In the genomic region with DNA sequence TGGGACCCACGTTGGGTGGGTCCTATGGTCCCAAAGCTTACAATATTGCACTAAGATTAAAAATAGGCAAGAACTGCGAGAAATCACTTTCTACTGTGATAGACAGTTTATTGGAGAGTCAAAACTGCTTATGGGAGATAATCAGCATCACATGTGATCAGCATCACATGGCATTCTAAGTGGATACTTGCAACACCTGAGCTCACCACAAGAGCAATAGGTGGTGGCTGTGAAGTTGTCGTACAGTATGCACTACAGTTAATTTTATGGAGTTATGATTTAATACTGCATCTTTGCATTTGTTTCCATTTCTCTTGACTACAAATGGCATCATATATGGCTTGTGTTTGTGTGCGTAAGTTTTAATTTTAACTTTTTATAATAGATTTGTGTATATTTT, we compare ENCODE assay signal across 1 cellular context.
TF ChIP-seq lines count a peak whose summit lies in the region.

No MANE protein-coding gene starts in this region.

TF ChIP-seq in GM23338, 12 proteins besides CTCF, POLR2A, EP300 and RAD21 (continued from another document):
- no peak for TF ChIP-seq EZH2 (IDR thresholded peaks at IDR 0.05; ENCODE audit: low read depth, unreplicated experiment)
- TF ChIP-seq EZH2phosphoT487 (IDR thresholded peaks at IDR 0.05; ENCODE audit: unreplicated experiment), result no peak
- no peak for TF ChIP-seq STAT1 (IDR thresholded peaks at IDR 0.05; ENCODE audit: unreplicated experiment)
- TF ChIP-seq ZNF114 (CRISPR knock-in tag; IDR thresholded peaks at IDR 0.05), result no peak
- TF ChIP-seq, protein P1, sequence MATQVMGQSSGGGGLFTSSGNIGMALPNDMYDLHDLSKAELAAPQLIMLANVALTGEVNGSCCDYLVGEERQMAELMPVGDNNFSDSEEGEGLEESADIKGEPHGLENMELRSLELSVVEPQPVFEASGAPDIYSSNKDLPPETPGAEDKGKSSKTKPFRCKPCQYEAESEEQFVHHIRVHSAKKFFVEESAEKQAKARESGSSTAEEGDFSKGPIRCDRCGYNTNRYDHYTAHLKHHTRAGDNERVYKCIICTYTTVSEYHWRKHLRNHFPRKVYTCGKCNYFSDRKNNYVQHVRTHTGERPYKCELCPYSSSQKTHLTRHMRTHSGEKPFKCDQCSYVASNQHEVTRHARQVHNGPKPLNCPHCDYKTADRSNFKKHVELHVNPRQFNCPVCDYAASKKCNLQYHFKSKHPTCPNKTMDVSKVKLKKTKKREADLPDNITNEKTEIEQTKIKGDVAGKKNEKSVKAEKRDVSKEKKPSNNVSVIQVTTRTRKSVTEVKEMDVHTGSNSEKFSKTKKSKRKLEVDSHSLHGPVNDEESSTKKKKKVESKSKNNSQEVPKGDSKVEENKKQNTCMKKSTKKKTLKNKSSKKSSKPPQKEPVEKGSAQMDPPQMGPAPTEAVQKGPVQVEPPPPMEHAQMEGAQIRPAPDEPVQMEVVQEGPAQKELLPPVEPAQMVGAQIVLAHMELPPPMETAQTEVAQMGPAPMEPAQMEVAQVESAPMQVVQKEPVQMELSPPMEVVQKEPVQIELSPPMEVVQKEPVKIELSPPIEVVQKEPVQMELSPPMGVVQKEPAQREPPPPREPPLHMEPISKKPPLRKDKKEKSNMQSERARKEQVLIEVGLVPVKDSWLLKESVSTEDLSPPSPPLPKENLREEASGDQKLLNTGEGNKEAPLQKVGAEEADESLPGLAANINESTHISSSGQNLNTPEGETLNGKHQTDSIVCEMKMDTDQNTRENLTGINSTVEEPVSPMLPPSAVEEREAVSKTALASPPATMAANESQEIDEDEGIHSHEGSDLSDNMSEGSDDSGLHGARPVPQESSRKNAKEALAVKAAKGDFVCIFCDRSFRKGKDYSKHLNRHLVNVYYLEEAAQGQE (IDR thresholded peaks at IDR 0.05; ENCODE audit: unreplicated experiment), result no peak
- TF ChIP-seq JUNB (IDR thresholded peaks at IDR 0.05; ENCODE audit: unreplicated experiment), result no peak
- TF ChIP-seq, protein P2, sequence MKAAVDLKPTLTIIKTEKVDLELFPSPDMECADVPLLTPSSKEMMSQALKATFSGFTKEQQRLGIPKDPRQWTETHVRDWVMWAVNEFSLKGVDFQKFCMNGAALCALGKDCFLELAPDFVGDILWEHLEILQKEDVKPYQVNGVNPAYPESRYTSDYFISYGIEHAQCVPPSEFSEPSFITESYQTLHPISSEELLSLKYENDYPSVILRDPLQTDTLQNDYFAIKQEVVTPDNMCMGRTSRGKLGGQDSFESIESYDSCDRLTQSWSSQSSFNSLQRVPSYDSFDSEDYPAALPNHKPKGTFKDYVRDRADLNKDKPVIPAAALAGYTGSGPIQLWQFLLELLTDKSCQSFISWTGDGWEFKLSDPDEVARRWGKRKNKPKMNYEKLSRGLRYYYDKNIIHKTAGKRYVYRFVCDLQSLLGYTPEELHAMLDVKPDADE (IDR thresholded peaks at IDR 0.05), result no peak
- no peak for TF ChIP-seq ZNF331 (CRISPR knock-in tag; IDR thresholded peaks at IDR 0.05; ENCODE audit: low read depth)
- TF ChIP-seq, protein P3, sequence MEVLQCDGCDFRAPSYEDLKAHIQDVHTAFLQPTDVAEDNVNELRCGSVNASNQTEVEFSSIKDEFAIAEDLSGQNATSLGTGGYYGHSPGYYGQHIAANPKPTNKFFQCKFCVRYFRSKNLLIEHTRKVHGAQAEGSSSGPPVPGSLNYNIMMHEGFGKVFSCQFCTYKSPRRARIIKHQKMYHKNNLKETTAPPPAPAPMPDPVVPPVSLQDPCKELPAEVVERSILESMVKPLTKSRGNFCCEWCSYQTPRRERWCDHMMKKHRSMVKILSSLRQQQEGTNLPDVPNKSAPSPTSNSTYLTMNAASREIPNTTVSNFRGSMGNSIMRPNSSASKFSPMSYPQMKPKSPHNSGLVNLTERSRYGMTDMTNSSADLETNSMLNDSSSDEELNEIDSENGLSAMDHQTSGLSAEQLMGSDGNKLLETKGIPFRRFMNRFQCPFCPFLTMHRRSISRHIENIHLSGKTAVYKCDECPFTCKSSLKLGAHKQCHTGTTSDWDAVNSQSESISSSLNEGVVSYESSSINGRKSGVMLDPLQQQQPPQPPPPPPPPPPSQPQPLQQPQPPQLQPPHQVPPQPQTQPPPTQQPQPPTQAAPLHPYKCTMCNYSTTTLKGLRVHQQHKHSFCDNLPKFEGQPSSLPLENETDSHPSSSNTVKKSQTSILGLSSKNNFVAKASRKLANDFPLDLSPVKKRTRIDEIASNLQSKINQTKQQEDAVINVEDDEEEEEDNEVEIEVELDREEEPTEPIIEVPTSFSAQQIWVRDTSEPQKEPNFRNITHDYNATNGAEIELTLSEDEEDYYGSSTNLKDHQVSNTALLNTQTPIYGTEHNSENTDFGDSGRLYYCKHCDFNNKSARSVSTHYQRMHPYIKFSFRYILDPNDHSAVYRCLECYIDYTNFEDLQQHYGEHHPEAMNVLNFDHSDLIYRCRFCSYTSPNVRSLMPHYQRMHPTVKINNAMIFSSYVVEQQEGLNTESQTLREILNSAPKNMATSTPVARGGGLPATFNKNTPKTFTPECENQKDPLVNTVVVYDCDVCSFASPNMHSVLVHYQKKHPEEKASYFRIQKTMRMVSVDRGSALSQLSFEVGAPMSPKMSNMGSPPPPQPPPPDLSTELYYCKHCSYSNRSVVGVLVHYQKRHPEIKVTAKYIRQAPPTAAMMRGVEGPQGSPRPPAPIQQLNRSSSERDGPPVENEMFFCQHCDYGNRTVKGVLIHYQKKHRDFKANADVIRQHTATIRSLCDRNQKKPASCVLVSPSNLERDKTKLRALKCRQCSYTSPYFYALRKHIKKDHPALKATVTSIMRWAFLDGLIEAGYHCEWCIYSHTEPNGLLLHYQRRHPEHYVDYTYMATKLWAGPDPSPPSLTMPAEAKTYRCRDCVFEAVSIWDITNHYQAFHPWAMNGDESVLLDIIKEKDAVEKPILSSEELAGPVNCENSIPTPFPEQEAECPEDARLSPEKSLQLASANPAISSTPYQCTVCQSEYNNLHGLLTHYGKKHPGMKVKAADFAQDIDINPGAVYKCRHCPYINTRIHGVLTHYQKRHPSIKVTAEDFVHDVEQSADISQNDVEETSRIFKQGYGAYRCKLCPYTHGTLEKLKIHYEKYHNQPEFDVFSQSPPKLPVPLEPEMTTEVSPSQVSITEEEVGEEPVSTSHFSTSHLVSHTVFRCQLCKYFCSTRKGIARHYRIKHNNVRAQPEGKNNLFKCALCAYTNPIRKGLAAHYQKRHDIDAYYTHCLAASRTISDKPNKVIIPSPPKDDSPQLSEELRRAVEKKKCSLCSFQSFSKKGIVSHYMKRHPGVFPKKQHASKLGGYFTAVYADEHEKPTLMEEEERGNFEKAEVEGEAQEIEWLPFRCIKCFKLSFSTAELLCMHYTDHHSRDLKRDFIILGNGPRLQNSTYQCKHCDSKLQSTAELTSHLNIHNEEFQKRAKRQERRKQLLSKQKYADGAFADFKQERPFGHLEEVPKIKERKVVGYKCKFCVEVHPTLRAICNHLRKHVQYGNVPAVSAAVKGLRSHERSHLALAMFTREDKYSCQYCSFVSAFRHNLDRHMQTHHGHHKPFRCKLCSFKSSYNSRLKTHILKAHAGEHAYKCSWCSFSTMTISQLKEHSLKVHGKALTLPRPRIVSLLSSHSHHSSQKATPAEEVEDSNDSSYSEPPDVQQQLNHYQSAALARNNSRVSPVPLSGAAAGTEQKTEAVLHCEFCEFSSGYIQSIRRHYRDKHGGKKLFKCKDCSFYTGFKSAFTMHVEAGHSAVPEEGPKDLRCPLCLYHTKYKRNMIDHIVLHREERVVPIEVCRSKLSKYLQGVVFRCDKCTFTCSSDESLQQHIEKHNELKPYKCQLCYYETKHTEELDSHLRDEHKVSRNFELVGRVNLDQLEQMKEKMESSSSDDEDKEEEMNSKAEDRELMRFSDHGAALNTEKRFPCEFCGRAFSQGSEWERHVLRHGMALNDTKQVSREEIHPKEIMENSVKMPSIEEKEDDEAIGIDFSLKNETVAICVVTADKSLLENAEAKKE (CRISPR knock-in tag; IDR thresholded peaks at IDR 0.05), result no peak
